ENCODE assay signal across 8 cellular contexts in genomic region chr6:27472617-27473400, GRCh38. TPM values are rescaled to one million over a fixed set of nuclear protein-coding genes. Genes with fewer than 3 reads are reported as not detected.
DNase-seq lines count a peak whose midpoint lies in the region; ATAC-seq and TF ChIP-seq lines count a peak whose summit lies in the region.

Gene ZNF184 (minus strand): TSS chr6:27473105. CDS start chr6:27472294, 811 bp downstream.

- H3K27ac Mint-ChIP-seq in type B pancreatic cell: peak within 1 kb of the TSS; percentile 95

- peak; percentile 91 for ATAC-seq in HG02763 (IDR thresholded peaks at IDR 0.05; ENCODE audit: unreplicated experiment)

- H2BK5ac ChIP-seq in trophoblast cell (ENCODE audit: low read depth, low read length, poor library complexity): peak within 1 kb of the TSS; percentile 24

- H3K18ac ChIP-seq in trophoblast cell (ENCODE audit: low read length): peak within 1 kb of the TSS; percentile 14

- TF ChIP-seq CTCF in GM12873 (IDR thresholded peaks at IDR 0.05; ENCODE audit: insufficient read depth, low read depth, low read length, missing control alignments) (peak; percentile 26), type B pancreatic cell (conservative IDR thresholded peaks at IDR 0.05) (peak; percentile 29)

- H2BK120ac ChIP-seq in trophoblast cell (ENCODE audit: insufficient read depth, low read length, poor library complexity): peak within 1 kb of the TSS; percentile 18

- intact Hi-C loops in cardiac septum (cut with DNase I): loop anchor here (10.0 kb wide), 2 partner anchors 88 to 328 kb away; partner anchors contain the start of gene ZNF391

- no peak within 1 kb of the TSS for H2AK5ac ChIP-seq in trophoblast cell (ENCODE audit: low read length)

- peak within 1 kb of the TSS; percentile 5 for H3K4ac ChIP-seq in trophoblast cell (ENCODE audit: low read depth, low read length)

- no peak within 1 kb of the TSS for H3K23ac ChIP-seq in trophoblast cell (ENCODE audit: low read length)

- H3K27me3 ChIP-seq in adipocyte (replicated peaks; ENCODE audit: control insufficient read depth, insufficient read depth, low read length) (no peaks in the 10 kb centered on the region), trophoblast cell (ENCODE audit: insufficient read depth, low read length) (no peaks in the 10 kb centered on the region)

- H3K4me3 ChIP-seq in adipocyte (ENCODE audit: low read length): peak within 1 kb of the TSS; percentile 95
- peak within 1 kb of the TSS; percentile 79 for H3K4me3 ChIP-seq in trophoblast cell (ENCODE audit: low read depth, low read length)

- H3K79me1 ChIP-seq in trophoblast cell (ENCODE audit: low read length): peaks cover 9% of the 10 kb centered on the region

- peaks cover 27% of the 10 kb centered on the region for H3K36me3 Mint-ChIP-seq in type B pancreatic cell

- no peaks in the 10 kb centered on the region for H3K79me2 ChIP-seq in trophoblast cell (ENCODE audit: control insufficient read depth, insufficient read depth, low read length, poor library complexity)

- no peak within 1 kb of the TSS for H2BK12ac ChIP-seq in trophoblast cell (ENCODE audit: low read length)

- H3K36me3 ChIP-seq in adipocyte (ENCODE audit: control insufficient read depth, insufficient read depth, low read length, severe bottlenecking): peaks cover 13% of the 10 kb centered on the region
- no peaks in the 10 kb centered on the region for H3K36me3 ChIP-seq in trophoblast cell (ENCODE audit: control insufficient read depth in 1 of 2, insufficient read depth in 2 of 2, low read length in 2 of 2)

- no peaks in the 10 kb centered on the region for H3K9me3 ChIP-seq in adipocyte (ENCODE audit: control insufficient read depth, low read length)
- no peaks in the 10 kb centered on the region for H3K9me3 ChIP-seq in trophoblast cell (ENCODE audit: insufficient read depth, low read depth, low read length)

- H3K4me2 ChIP-seq in trophoblast cell (ENCODE audit: low read length): peak within 1 kb of the TSS; percentile 77

- peak within 1 kb of the TSS; percentile 92 for H3K4me3 Mint-ChIP-seq in type B pancreatic cell

- peaks cover 7% of the 10 kb centered on the region for H3K9me3 Mint-ChIP-seq in type B pancreatic cell

- peak within 1 kb of the TSS; percentile 55 for H4K12ac ChIP-seq in trophoblast cell (ENCODE audit: low read depth, low read length)

- WGBS in trophoblast cell (ENCODE audit: extremely low coverage, insufficient coverage, insufficient read length): no CpG with 5 or more reads among the region's 56 CpGs

- no peaks in the 10 kb centered on the region for H3K27me3 Mint-ChIP-seq in type B pancreatic cell

- H3K9ac ChIP-seq in adipocyte (ENCODE audit: low read length) (peak within 1 kb of the TSS; percentile 87), trophoblast cell (ENCODE audit: low read length) (peak within 1 kb of the TSS; percentile 86)

- H4K91ac ChIP-seq in trophoblast cell (ENCODE audit: low read depth, low read length): peak within 1 kb of the TSS; percentile 75

- peak within 1 kb of the TSS; percentile 78 for H3K27ac ChIP-seq in trophoblast cell (ENCODE audit: low read depth, low read length)

- peak within 1 kb of the TSS; percentile 72 for H4K8ac ChIP-seq in trophoblast cell (ENCODE audit: low read depth, low read length)

- peak within 1 kb of the TSS; percentile 45 for H3K14ac ChIP-seq in trophoblast cell (ENCODE audit: low read length)

- DNase-seq in NCI-H1417 treated with DMSO at 0.1 percent for 48 hours (lab: John Stamatoyannopoulos, UW) (peak; percentile 83), SW480 (ENCODE audit: low spot score) (peak; percentile 98), adipocyte (ENCODE audit: low read depth) (peak; percentile 99), cardiac septum (ENCODE audit: low spot score) (peak; percentile 98), trophoblast cell (peak; percentile 99), type B pancreatic cell (ENCODE audit: extremely low spot score, unreplicated experiment) (peak; percentile 97)

- H3K4me1 ChIP-seq in adipocyte (ENCODE audit: control insufficient read depth, insufficient read depth, low read length) (peaks cover 10% of the 10 kb centered on the region), trophoblast cell (ENCODE audit: control insufficient read depth in 1 of 2, insufficient read depth in 2 of 2, low read length in 2 of 2) (no peaks in the 10 kb centered on the region)

- H2AFZ ChIP-seq in trophoblast cell (ENCODE audit: insufficient read depth, low read length, poor library complexity): peak within 1 kb of the TSS; percentile 38

- peaks cover 22% of the 10 kb centered on the region for H3K4me1 Mint-ChIP-seq in type B pancreatic cell (ENCODE audit: unreplicated experiment)

RNA-seq across cellular contexts. Expression of gene ZNF184, which starts in this region (rescaled TPM):
- total RNA-seq in cardiac septum (4.2 TPM), type B pancreatic cell (ENCODE audit: low replicate concordance) (9.9 and 14.5 TPM in 2 replicates)
- polyA plus RNA-seq in trophoblast cell (2013): 6.0 and 6.4 TPM in 2 replicates

Comparison
In these comparisons a context has a peak if more than half of its experiments do, and no peak if none do; other contexts are left out.
1. Peak in every context shown above with its lines: DNase-seq, ATAC-seq, H3K4me3 ChIP-seq and H3K27ac ChIP-seq.